ENCODE assay signal across 9 cellular contexts in the genomic region with DNA sequence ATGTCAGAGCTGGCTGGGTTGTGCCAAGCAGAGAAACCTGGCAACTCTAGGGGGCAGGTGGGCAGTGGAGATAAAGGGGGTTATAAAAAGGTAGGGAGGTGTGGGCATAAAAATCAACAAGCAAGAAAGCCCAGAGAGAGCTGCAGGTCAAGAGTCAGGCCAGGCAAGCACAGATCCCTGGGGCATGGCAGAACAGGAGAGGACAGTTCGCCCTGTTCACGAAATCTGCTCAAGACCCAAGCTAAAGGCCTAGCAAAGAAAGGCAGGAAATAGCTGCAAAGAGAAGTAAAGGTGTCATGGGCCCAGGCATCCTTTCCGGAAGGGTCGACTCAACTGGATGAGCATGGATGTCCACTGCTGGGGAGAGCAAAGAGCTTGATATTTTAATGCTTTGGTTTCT. TPM values are rescaled to one million over a fixed set of nuclear protein-coding genes. Genes with fewer than 3 reads are reported as not detected.
DNase-seq lines count a peak whose midpoint lies in the region; ATAC-seq and TF ChIP-seq lines count a peak whose summit lies in the region.
"Had no signal": no experiment of that assay in that cellular context is flagged by ENCODE, and none has a peak within 500 bp of the region (broad histone marks: within the 10 kb centered on the region; RNA-seq: fewer than 3 reads in every experiment).

No MANE protein-coding gene starts in this region.

- no peak for DNase-seq in AG10803 (ENCODE audit: low read depth)
- DNase-seq in nephron progenitor cell = no peak
- no peak for DNase-seq in GM10266 (ENCODE audit: extremely low spot score)
- no peak for DNase-seq in NCI-H1105 (lab: John Stamatoyannopoulos, UW)
- no peak for DNase-seq in lower leg skin (ENCODE audit: low spot score in 2 of 2)
- DNase-seq: NCI-H187 treated with DMSO at 0.1 percent for 48 hours had no signal

- H3K4me1 Mint-ChIP-seq in dendritic cell treated with granulocyte-macrophage colony-stimulating factor and Interleukin-4, amounts not matched to agents 40 ng/mL and 50 ng/mL, for 4 days (ENCODE audit: low read depth) = peaks cover 53% of the 10 kb centered on the region
- peaks cover 52% of the 10 kb centered on the region for H3K4me1 Mint-ChIP-seq in nephron progenitor cell

- H3K4me3 Mint-ChIP-seq in dendritic cell treated with granulocyte-macrophage colony-stimulating factor and Interleukin-4, amounts not matched to agents 40 ng/mL and 50 ng/mL, for 4 days = peak overlapping the region; percentile 48
- H3K4me3 Mint-ChIP-seq in nephron progenitor cell = peak overlapping the region; percentile 92

- peaks cover 27% of the 10 kb centered on the region for H3K36me3 Mint-ChIP-seq in dendritic cell treated with granulocyte-macrophage colony-stimulating factor and Interleukin-4, amounts not matched to agents 40 ng/mL and 50 ng/mL, for 4 days (ENCODE audit: low read depth)
- H3K36me3 Mint-ChIP-seq in nephron progenitor cell (ENCODE audit: low read depth) = peaks cover 24% of the 10 kb centered on the region

- no peaks in the 10 kb centered on the region for H3K36me3 ChIP-seq in KOPT-K1 (ENCODE audit: insufficient read depth, low read length)

- 26 to 32% methylated on average over 4 of the region's 4 CpGs for WGBS in lower leg skin, 2 donors

- no peak for ATAC-seq in GM19035 (IDR thresholded peaks at IDR 0.05; ENCODE audit: unreplicated experiment)

- H3K4me3 ChIP-seq in AG10803 (ENCODE audit: low read length) (peak overlapping the region; percentile 82), lower leg skin (ENCODE audit: low read depth, poor library complexity, severe bottlenecking) (no peak overlapping the region)

- peak overlapping the region; percentile 72 for H3K27ac ChIP-seq in KOPT-K1 (ENCODE audit: low read depth, low read length, poor library complexity, severe bottlenecking)

- peak overlapping the region; percentile 60 for H3K27ac Mint-ChIP-seq in dendritic cell treated with granulocyte-macrophage colony-stimulating factor and Interleukin-4, amounts not matched to agents 40 ng/mL and 50 ng/mL, for 4 days
- peak overlapping the region; percentile 91 for H3K27ac Mint-ChIP-seq in nephron progenitor cell

- intact Hi-C loops in dendritic cell treated with granulocyte-macrophage colony-stimulating factor and Interleukin-4, amounts not matched to agents 40 ng/mL and 50 ng/mL, for 4 days (cut with micrococcal nuclease) = loop anchor here (10.0 kb wide), 1 partner anchor 749 kb away; no protein-coding TSS in a partner anchor
- intact Hi-C loops in lower leg skin (cut with DNase I; ENCODE audit: low total_unique reads) = no loop called here

- no peak for TF ChIP-seq POLR2A in lower leg skin (IDR thresholded peaks at IDR 0.05)

- H3K9me3 ChIP-seq in KOPT-K1 (ENCODE audit: insufficient read depth, low read length, poor library complexity, severe bottlenecking) = no peaks in the 10 kb centered on the region

- H3K27me3 Mint-ChIP-seq in dendritic cell treated with granulocyte-macrophage colony-stimulating factor and Interleukin-4, amounts not matched to agents 40 ng/mL and 50 ng/mL, for 4 days = no peaks in the 10 kb centered on the region
- no peaks in the 10 kb centered on the region for H3K27me3 Mint-ChIP-seq in nephron progenitor cell (ENCODE audit: low read depth, poor library complexity)

- TF ChIP-seq CTCF in AG10803 (conservative IDR thresholded peaks at IDR 0.05; ENCODE audit: low read length) (no peak), nephron progenitor cell (IDR thresholded peaks at IDR 0.05) (no peak), GM10266 (IDR thresholded peaks at IDR 0.05; ENCODE audit: control insufficient read depth, insufficient read depth, low read depth, missing control alignments) (no peak), lower leg skin (IDR thresholded peaks at IDR 0.05) (no peak)

- H3K9me3 Mint-ChIP-seq in dendritic cell treated with granulocyte-macrophage colony-stimulating factor and Interleukin-4, amounts not matched to agents 40 ng/mL and 50 ng/mL, for 4 days = no peaks in the 10 kb centered on the region
- H3K9me3 Mint-ChIP-seq in nephron progenitor cell = peaks cover 3% of the 10 kb centered on the region

RNA-seq across cellular contexts. Expression of a gene that starts 3.4 kb away (rescaled TPM):
- total RNA-seq in lower leg skin = 10 to 100 TPM; 37.6 to 59.5 (median 45.4) TPM
